In the genomic region with DNA sequence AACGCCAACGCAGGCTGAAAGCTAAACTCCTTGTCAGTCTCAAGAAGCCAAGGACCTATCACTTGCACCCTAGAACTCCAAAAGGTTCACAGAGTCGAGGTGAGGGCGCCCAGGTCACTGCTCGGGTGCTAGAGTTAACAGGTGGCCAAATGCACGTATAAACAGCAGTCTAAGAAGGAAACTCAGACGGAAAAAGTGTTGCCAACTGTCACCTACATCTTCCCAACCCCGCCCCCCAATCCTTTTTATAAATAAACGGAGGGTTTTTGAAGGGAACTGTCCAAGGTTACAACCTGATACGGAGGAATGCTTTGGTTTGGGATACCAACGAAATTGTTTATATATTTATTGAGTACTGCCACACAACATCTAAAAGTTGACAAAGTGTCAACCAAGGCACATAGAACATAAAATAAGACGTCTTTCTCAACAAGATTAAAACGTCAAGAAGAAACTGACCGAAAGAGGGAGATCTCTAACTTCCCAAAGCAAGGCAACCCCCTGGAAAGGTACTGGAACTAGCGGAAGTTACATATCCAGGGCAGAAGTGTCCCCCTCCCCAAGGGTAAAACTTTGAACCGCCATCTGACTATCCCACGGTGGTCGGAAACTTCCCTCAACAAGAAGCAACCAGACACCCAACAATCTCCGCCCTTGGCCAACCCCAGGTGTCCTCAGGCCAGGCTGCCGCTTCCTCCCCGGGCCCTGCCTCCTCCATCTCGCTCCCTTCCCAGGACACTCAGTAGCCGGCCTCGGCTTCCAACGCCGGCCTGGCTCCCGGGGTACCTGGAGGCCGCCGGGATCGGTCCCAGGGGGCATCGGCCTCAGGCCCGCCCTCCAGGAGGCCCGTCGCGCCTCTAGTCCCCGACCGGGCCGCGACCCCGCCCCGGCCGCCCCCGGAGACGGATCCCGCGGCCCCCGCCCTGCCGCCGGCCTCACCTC, we compare ENCODE assay signal across 8 cellular contexts. TPM values are rescaled to one million over a fixed set of nuclear protein-coding genes. Genes with fewer than 3 reads are reported as not detected.
DNase-seq lines count a peak whose midpoint lies in the region; ATAC-seq and TF ChIP-seq lines count a peak whose summit lies in the region.

No MANE protein-coding gene starts in this region.

- H3K36me3 ChIP-seq in SJSA1 (peaks cover 14% of the 10 kb centered on the region), cardiac muscle cell (no peaks in the 10 kb centered on the region), ovary (no peaks in the 10 kb centered on the region)

- no peak for TF ChIP-seq CTCF in CD4-positive, alpha-beta T cell (IDR thresholded peaks at IDR 0.05)
- TF ChIP-seq CTCF in cardiac muscle cell (IDR thresholded peaks at IDR 0.05; ENCODE audit: low read depth, low read length): no peak
- TF ChIP-seq CTCF in ovary (IDR thresholded peaks at IDR 0.05): peak in 2 of 3 donors; percentile 40 to 44

- TF ChIP-seq POLR2A in ovary (IDR thresholded peaks at IDR 0.05): no peak

- H3K9me3 Mint-ChIP-seq in CD4-positive, alpha-beta T cell: no peaks in the 10 kb centered on the region

- H3K27ac ChIP-seq in CD4-positive, alpha-beta T cell (ENCODE audit: low read depth, low read length): peak overlapping the region; percentile 92
- peak overlapping the region; percentile 91 for H3K27ac ChIP-seq in SJSA1
- H3K27ac ChIP-seq in adipose tissue (ENCODE audit: low read depth, low read length): peak overlapping the region; percentile 60
- peak overlapping the region; percentile 92 for H3K27ac ChIP-seq in cardiac muscle cell
- peak overlapping the region; percentile 99 for H3K27ac ChIP-seq in ovary

- H3K27me3 Mint-ChIP-seq in CD4-positive, alpha-beta T cell: no peaks in the 10 kb centered on the region

- ATAC-seq in CD4-positive, alpha-beta T cell (ENCODE audit: poor library complexity): peak; percentile 3
- ATAC-seq in GM19324 (IDR thresholded peaks at IDR 0.05; ENCODE audit: low FRiP score, unreplicated experiment) (peak; percentile 11), HG03432 (IDR thresholded peaks at IDR 0.05; ENCODE audit: unreplicated experiment) (peak; percentile 31)

- peak overlapping the region; percentile 94 for H3K27ac Mint-ChIP-seq in CD4-positive, alpha-beta T cell

- H3K4me3 ChIP-seq in SJSA1 (peak overlapping the region; percentile 94), cardiac muscle cell (peak overlapping the region; percentile 97), ovary (peak overlapping the region; percentile 89)

- no peak for TF ChIP-seq EP300 in ovary (IDR thresholded peaks at IDR 0.05)

- POLR2A ChIA-PET in CD4-positive, alpha-beta T cell (lab: Charles Lee): interaction anchor here (0.6 to 4.1 kb wide), 18 partner anchors 22 to 369 kb away, joined by 3 to 40 read pairs (median 4); a partner anchor contains a TSS

- peak overlapping the region; percentile 96 for H3K4me3 Mint-ChIP-seq in CD4-positive, alpha-beta T cell

- no peaks in the 10 kb centered on the region for H3K27me3 ChIP-seq in CD4-positive, alpha-beta T cell (ENCODE audit: control insufficient read depth, insufficient read depth, low read length)
- H3K27me3 ChIP-seq in SJSA1 (replicated peaks): no peaks in the 10 kb centered on the region
- H3K27me3 ChIP-seq in cardiac muscle cell: no peaks in the 10 kb centered on the region
- no peaks in the 10 kb centered on the region for H3K27me3 ChIP-seq in ovary

- H3K9me3 ChIP-seq in CD4-positive, alpha-beta T cell (ENCODE audit: control insufficient read depth, low read length): no peaks in the 10 kb centered on the region
- H3K9me3 ChIP-seq in SJSA1 (replicated peaks) (no peaks in the 10 kb centered on the region), cardiac muscle cell (ENCODE audit: low read depth) (no peaks in the 10 kb centered on the region), ovary (no peaks in the 10 kb centered on the region)

- 1 to 2% (median 1%) methylated on average over 32 to 49 of the region's 49 CpGs for WGBS in adipose tissue, 3 donors
- WGBS in ovary, 3 donors: 1 to 3% (median 1%) methylated on average over 35 to 49 of the region's 49 CpGs

- peaks cover 31% of the 10 kb centered on the region for H3K4me1 ChIP-seq in SJSA1 (replicated peaks)
- peaks cover 9% of the 10 kb centered on the region for H3K4me1 ChIP-seq in cardiac muscle cell (ENCODE audit: low read depth)
- peaks cover 13% of the 10 kb centered on the region for H3K4me1 ChIP-seq in ovary (ENCODE audit: insufficient read depth)

- CTCF ChIA-PET in CD4-positive, alpha-beta T cell (lab: Charles Lee): interaction anchor here (0.7 to 6.0 kb wide), 3 partner anchors 33 to 1032 kb away, joined by 4 to 43 read pairs (median 4); a partner anchor contains a TSS

- intact Hi-C loops in CD4-positive, alpha-beta T cell (cut with DNase I, micrococcal nuclease): loop anchor here (1.0 to 5.0 kb wide), 5 partner anchors 21 to 267 kb away; a partner anchor contains a TSS
- intact Hi-C loops in ovary (cut with DNase I): loop anchor here in 2 of 4 donors (5.0 to 10.0 kb wide), 2 partner anchors 33 to 275 kb away; a partner anchor contains a TSS

- H3K4me1 Mint-ChIP-seq in CD4-positive, alpha-beta T cell (ENCODE audit: low read depth): peaks cover 67% of the 10 kb centered on the region

- peak in 9 of 10 experiments; percentile 3 to 22 (median 10) for DNase-seq in CD4-positive, alpha-beta T cell
- DNase-seq in SJSA1 (ENCODE audit: low read depth in 1 of 2, low spot score in 2 of 2) (peak; percentile 59 to 78), cardiac muscle cell (ENCODE audit: low read depth in 1 of 2, low spot score in 1 of 2) (peak; percentile 34 to 57), ovary (peak in 4 of 5 donors; percentile 35 to 58 (median 54)), 8988T (no peak)

- H3K36me3 Mint-ChIP-seq in CD4-positive, alpha-beta T cell (ENCODE audit: low read depth): peaks cover 5% of the 10 kb centered on the region

RNA-seq across cellular contexts. Expression of a gene that starts 1.0 kb away (rescaled TPM):
- 10 to 100 TPM; 60.2 to 64.6 TPM for total RNA-seq in CD4-positive, alpha-beta T cell
- 101 and 138 TPM in 2 replicates for total RNA-seq in SJSA1 (2014; rRNA removed; shearing (Covaris generic))
- polyA plus RNA-seq in adipose tissue (10 to 100 TPM; 15.9 to 43.1 (median 22.2) TPM), cardiac muscle cell (12.1 and 28.6 TPM in 2 replicates), ovary (10 to 100 TPM; 28.8 to 69.6 TPM)
- total RNA-seq in cardiac muscle cell (24.5 and 66.2 TPM in 2 replicates), ovary (100 to 1,000 TPM in 2 of 7 donors, 10 to 100 TPM in 5; 63.4 to 103 (median 89.5) TPM)

RNA-seq across cellular contexts. Expression of a gene that starts 33.7 kb away (rescaled TPM):
- total RNA-seq in CD4-positive, alpha-beta T cell: 10 to 100 TPM; 11.0 to 15.6 TPM
- 314 and 437 TPM in 2 replicates for total RNA-seq in SJSA1 (2014; rRNA removed; shearing (Covaris generic))
- 100 to 1,000 TPM in 1 of 3 donors, 10 to 100 TPM in 2; 72.9 to 131 (median 87.4) TPM for polyA plus RNA-seq in adipose tissue
- total RNA-seq in cardiac muscle cell: 58.9 and 104 TPM in 2 replicates
- polyA plus RNA-seq in cardiac muscle cell: 115 and 194 TPM in 2 replicates
- total RNA-seq in ovary: 10 to 100 TPM; 17.0 to 83.8 (median 50.5) TPM
- polyA plus RNA-seq in ovary: 10 to 100 TPM; 27.2 to 58.5 TPM

RNA-seq across cellular contexts. Expression of a gene that starts 46.5 kb away (rescaled TPM):
- total RNA-seq in CD4-positive, alpha-beta T cell: 100 to 1,000 TPM; 135 to 138 TPM
- 970 and 1,165 TPM in 2 replicates for total RNA-seq in SJSA1 (2014; rRNA removed; shearing (Covaris generic))
- polyA plus RNA-seq in adipose tissue (100 to 1,000 TPM; 477 to 911 (median 841) TPM), cardiac muscle cell (363 and 585 TPM in 2 replicates), ovary (100 to 1,000 TPM; 433 to 717 TPM)
- total RNA-seq in cardiac muscle cell (393 and 614 TPM in 2 replicates), ovary (100 to 1,000 TPM; 376 to 565 (median 502) TPM)

Comparison
In these comparisons a context has a peak if more than half of its experiments do, and no peak if none do; other contexts are left out.
1. CTCF ChIP-seq: peak in ovary (2 of 3); none in CD4-positive, alpha-beta T cell (single experiment) and cardiac muscle cell (single experiment).
2. Peak in every context shown above with its lines, with median percentiles within 50 percentile points of each other: ATAC-seq, H3K27ac ChIP-seq and H3K4me3 ChIP-seq.